Comparison of ENCODE assay signal across 35 cellular contexts in genomic region chr1:36595921-36596320, GRCh38.
"Had no signal": no experiment of that assay in that cellular context is flagged by ENCODE, and none has a peak within 500 bp of the region (broad histone marks: within the 10 kb centered on the region; RNA-seq: fewer than 3 reads in every experiment).

No MANE protein-coding gene starts in this region.

- H3K27ac ChIP-seq: adrenal gland, ascending aorta, body of pancreas, brain microvascular endothelial cell, breast epithelium, cardiac muscle cell had no signal

- H3K4me1 ChIP-seq: adrenal gland, ascending aorta, body of pancreas, breast epithelium had no signal

- H3K9me3 ChIP-seq: adrenal gland, ascending aorta, body of pancreas, breast epithelium had no signal

- H3K4me3 ChIP-seq: adrenal gland, ascending aorta, body of pancreas, breast epithelium, cardiac muscle cell had no signal

- DNase-seq: activated effector memory CD4-positive, alpha-beta T cell treated with anti-CD3 and anti-CD28 coated beads, Interleukin-2, amount 50 U/mL, for 16 hours; activated effector memory CD4-positive, alpha-beta T cell treated with Interleukin-2 at 50 U/mL for 16 hours; activated gamma-delta T cell; activated gamma-delta T cell treated with Interleukin-2 at 50 U/mL for 16 hours; activated naive CD4-positive, alpha-beta T cell; activated naive CD4-positive, alpha-beta T cell treated with anti-CD3 and anti-CD28 coated beads for 36 hours; activated naive CD4-positive, alpha-beta T cell treated with anti-CD3 and anti-CD28 coated beads, Interleukin-2, amount 10 ng/mL, durations not matched to agents 7 days and 5 days; activated naive CD4-positive, alpha-beta T cell treated with anti-CD3 and anti-CD28 coated beads, Interleukin-2, amount 50 U/mL, for 16 hours; activated naive CD4-positive, alpha-beta T cell treated with Interleukin-2 at 50 U/mL for 16 hours; activated naive CD8-positive, alpha-beta T cell treated with anti-CD3 and anti-CD28 coated beads for 36 hours; activated naive CD8-positive, alpha-beta T cell treated with anti-CD3 and anti-CD28 coated beads, Interleukin-2, amount 10 ng/mL, durations not matched to agents 7 days and 5 days; activated naive CD8-positive, alpha-beta T cell treated with anti-CD3 and anti-CD28 coated beads, Interleukin-2, amount 50 U/mL, for 24 hours; activated T-cell treated with anti-CD3 and anti-CD28 coated beads for 4 hours; activated T-cell treated with anti-CD3 and anti-CD28 coated beads, Interleukin-2, amount 50 U/mL, for 1 hour; activated T-cell treated with anti-CD3 and anti-CD28 coated beads, Interleukin-2, amount 50 U/mL, for 24 hours; activated T-cell treated with anti-CD3 and anti-CD28 coated beads, Interleukin-2, amount 50 U/mL, for 4 hours; activated T-cell treated with anti-CD3 and anti-CD28 coated beads, Interleukin-2, amount 50 U/mL, for 48 hours; activated T-cell treated with anti-CD3 and anti-CD28 coated beads, Interleukin-2, amount 50 U/mL, for 72 hours; adrenal gland; amniotic stem cell; amygdala; anterior cingulate cortex; aorta; body of pancreas; brain microvascular endothelial cell; caudate nucleus; central memory CD4-positive, alpha-beta T cell; cerebellar nuclear complex had no signal

- H3K36me3 ChIP-seq: adrenal gland, ascending aorta, brain microvascular endothelial cell, breast epithelium, cardiac muscle cell had no signal

- H3K27me3 ChIP-seq: ascending aorta had no signal

- FAIRE-seq: astrocyte, bronchial epithelial cell had no signal

- ATAC-seq: activated naive CD4-positive, alpha-beta T cell treated with anti-CD3 and anti-CD28 coated beads, Interleukin-2, amount 50 U/mL, for 72 hours; activated naive CD8-positive, alpha-beta T cell treated with anti-CD3 and anti-CD28 coated beads, Interleukin-2, amount 50 U/mL, for 24 hours; activated T-cell treated with anti-CD3 and anti-CD28 coated beads, Interleukin-2, amount 50 U/mL, for 4 hours; activated T-cell treated with anti-CD3 and anti-CD28 coated beads, Interleukin-2, amount 50 U/mL, for 72 hours; activated T-helper 17 cell treated with anti-CD3 and anti-CD28 coated beads, Interleukin-2, amount 50 U/mL, for 72 hours; body of pancreas had no signal
